ENCODE assay signal across 17 cellular contexts in genomic region chr1:147236448-147236847, GRCh38. TPM values are rescaled to one million over a fixed set of nuclear protein-coding genes. Genes with fewer than 3 reads are reported as not detected.
DNase-seq lines count a peak whose midpoint lies in the region; ATAC-seq and TF ChIP-seq lines count a peak whose summit lies in the region.
"Had no signal": no experiment of that assay in that cellular context is flagged by ENCODE, and none has a peak within 500 bp of the region (broad histone marks: within the 10 kb centered on the region; RNA-seq: fewer than 3 reads in every experiment).

No MANE protein-coding gene starts in this region.

- H4K20me1 ChIP-seq in hepatocyte (ENCODE audit: insufficient read depth, poor library complexity, severe bottlenecking) (no peaks in the 10 kb centered on the region), neural progenitor cell (ENCODE audit: low read depth) (no peaks in the 10 kb centered on the region)

- H2AFZ ChIP-seq in hepatocyte (no peak overlapping the region), neural progenitor cell (replicated peaks) (no peak overlapping the region)

- H3K4me3 ChIP-seq in hepatocyte (no peak overlapping the region), neural progenitor cell (no peak overlapping the region), H7 (ENCODE audit: insufficient read depth, low read depth, low read length) (no peak overlapping the region)

- no peaks in the 10 kb centered on the region for H3K27me3 Mint-ChIP-seq in neural progenitor cell (ENCODE audit: insufficient read depth, low read depth)
- H3K27me3 Mint-ChIP-seq: CD4-positive, alpha-beta T cell had no signal

- no peak for ATAC-seq in GM19351 (IDR thresholded peaks at IDR 0.05; ENCODE audit: unreplicated experiment)
- ATAC-seq in HG03108 (IDR thresholded peaks at IDR 0.05; ENCODE audit: unreplicated experiment) = no peak

- peaks cover 6% of the 10 kb centered on the region for H3K4me1 Mint-ChIP-seq in neural progenitor cell
- H3K4me1 Mint-ChIP-seq: B cell had no signal

- no peaks in the 10 kb centered on the region for H3K9me2 ChIP-seq in hepatocyte (replicated peaks; ENCODE audit: insufficient read depth)

- DNase-seq in DMS53 (lab: John Stamatoyannopoulos, UW) (peak; percentile 33), DMS53 treated with DMSO at 0.1 percent for 48 hours (lab: John Stamatoyannopoulos, UW; ENCODE audit: unreplicated experiment) (no peak), hepatocyte (ENCODE audit: low spot score) (no peak), neural progenitor cell (ENCODE audit: low spot score) (no peak), H7 (no peak)
- no peak for DNase-seq in activated CD4-positive, alpha-beta T cell treated with anti-CD3 and anti-CD28 coated beads, Interleukin-2, amount 50 U/mL, for 4 hours
- DNase-seq: Caco-2; CD4-positive, alpha-beta T cell; HFFc6; NCI-H1048; NCI-H1436; NCI-H1930; NCI-H345; NCI-H524 treated with DMSO at 0.1 percent for 48 hours had no signal

- TF ChIP-seq CTCF in hepatocyte (IDR thresholded peaks at IDR 0.05; ENCODE audit: poor library complexity) = no peak
- no peak for TF ChIP-seq CTCF in neural progenitor cell (IDR thresholded peaks at IDR 0.05)

- H3K36me3 ChIP-seq in hepatocyte (replicated peaks; ENCODE audit: insufficient read depth, low read depth) (no peaks in the 10 kb centered on the region), neural progenitor cell (no peaks in the 10 kb centered on the region), H7 (replicated peaks; ENCODE audit: control insufficient read depth, insufficient read depth, low read length) (no peaks in the 10 kb centered on the region)

- H3K4me2 ChIP-seq in hepatocyte (no peak overlapping the region), neural progenitor cell (no peak overlapping the region)

- no peaks in the 10 kb centered on the region for H3K36me3 Mint-ChIP-seq in neural progenitor cell

- H3F3A ChIP-seq in neural progenitor cell (ENCODE audit: low read depth) = no peaks in the 10 kb centered on the region

- H3K79me2 ChIP-seq in hepatocyte (no peaks in the 10 kb centered on the region), neural progenitor cell (ENCODE audit: low read depth) (no peaks in the 10 kb centered on the region)

- no peak overlapping the region for H3K27ac Mint-ChIP-seq in neural progenitor cell
- H3K27ac Mint-ChIP-seq: B cell; CD4-positive, alpha-beta T cell; HFFc6 had no signal

- H3K4me3 Mint-ChIP-seq in neural progenitor cell = peak overlapping the region; percentile 40
- H3K4me3 Mint-ChIP-seq: B cell; CD4-positive, alpha-beta T cell; HFFc6 had no signal

- WGBS in hepatocyte (ENCODE audit: low lambda C conversion rate, missing lambda C conversion rate) = 100% methylated on average over 2 of the region's 2 CpGs

- H3K9ac ChIP-seq in neural progenitor cell = no peak overlapping the region

- peaks cover 27% of the 10 kb centered on the region for H3K4me1 ChIP-seq in hepatocyte (ENCODE audit: insufficient read depth)
- H3K4me1 ChIP-seq in neural progenitor cell = peaks cover 9% of the 10 kb centered on the region

- H3K9me3 ChIP-seq in hepatocyte (ENCODE audit: low read depth) = no peaks in the 10 kb centered on the region
- no peaks in the 10 kb centered on the region for H3K9me3 ChIP-seq in neural progenitor cell (ENCODE audit: low read depth)

- H3K9me3 Mint-ChIP-seq in neural progenitor cell = peaks cover 29% of the 10 kb centered on the region
- H3K9me3 Mint-ChIP-seq: CD4-positive, alpha-beta T cell; HFFc6 had no signal

- H3K27me3 ChIP-seq in hepatocyte (no peaks in the 10 kb centered on the region), neural progenitor cell (peaks cover 2% of the 10 kb centered on the region), H7 (ENCODE audit: control insufficient read depth, insufficient read depth, low read length) (no peaks in the 10 kb centered on the region)

- H3K27ac ChIP-seq in hepatocyte (peak overlapping the region; percentile 37), neural progenitor cell (no peak overlapping the region)

RNA-seq across cellular contexts. Expression of gene CHD1L, which starts 6.0 kb away (rescaled TPM):
- total RNA-seq in hepatocyte (31.1 and 41.6 TPM in 2 replicates), neural progenitor cell (ENCODE audit: low replicate concordance) (88.5 and 118 TPM in 2 replicates)
- 30.0 and 31.8 TPM in 2 replicates for polyA plus RNA-seq in hepatocyte
- 71.7 and 80.0 TPM in 2 replicates for total RNA-seq in H7 (2014; rRNA removed; shearing (Covaris generic))

RNA-seq across cellular contexts. Expression of gene FMO5, which starts 11.3 kb away (rescaled TPM):
- total RNA-seq in hepatocyte (43.9 and 48.6 TPM in 2 replicates), neural progenitor cell (ENCODE audit: low replicate concordance) (0.28 and 0.82 TPM in 2 replicates)
- 44.6 and 49.5 TPM in 2 replicates for polyA plus RNA-seq in hepatocyte
- total RNA-seq in H7 (2014; rRNA removed; shearing (Covaris generic)) = 5.0 and 6.3 TPM in 2 replicates
